7 cellular contexts compared by ENCODE assay signal in genomic region chr1:95332754-95333153, GRCh38.
"Had no signal": no experiment of that assay in that cellular context is flagged by ENCODE, and none has a peak within 500 bp of the region (broad histone marks: within the 10 kb centered on the region; RNA-seq: fewer than 3 reads in every experiment).

No MANE protein-coding gene starts in this region.

- ATAC-seq: HCT116 had no signal

- H3K9me3 Mint-ChIP-seq: HFFc6, IgD-negative memory B cell had no signal

- H3K9ac ChIP-seq: GM23248 had no signal

- H3K9me3 ChIP-seq: HAP-1 had no signal

- H3K36me3 ChIP-seq: HAP-1 had no signal

- H3K27ac Mint-ChIP-seq: HFFc6, IgD-negative memory B cell had no signal

- H2AFZ ChIP-seq: GM23248 had no signal

- H3K4me3 Mint-ChIP-seq: HFFc6, IgD-negative memory B cell had no signal

- H3K4me3 ChIP-seq: GM23248, HAP-1 had no signal

- H3K27ac ChIP-seq: GM23248 had no signal

- H3K27me3 Mint-ChIP-seq: IgD-negative memory B cell had no signal

- H3K4me1 Mint-ChIP-seq: IgD-negative memory B cell had no signal

- H3K4me1 ChIP-seq: HAP-1 had no signal

- DNase-seq: GM23248, GOT3, H7, HFFc6 had no signal
